18 cellular contexts compared by ENCODE assay signal in genomic region chr4:121721700-121722099, GRCh38. TPM values are rescaled to one million over a fixed set of nuclear protein-coding genes. Genes with fewer than 3 reads are reported as not detected.
A peak's percentile ranks its signal among the peaks of the same experiment; 100 is the strongest.
DNase-seq lines count a peak whose midpoint lies in the region; ATAC-seq and TF ChIP-seq lines count a peak whose summit lies in the region.
"Had no signal": no experiment of that assay in that cellular context is flagged by ENCODE, and none has a peak within 500 bp of the region (broad histone marks: within the 10 kb centered on the region; RNA-seq: fewer than 3 reads in every experiment).

No MANE protein-coding gene starts in this region.

- DNase-seq in activated CD4-positive, alpha-beta T cell treated with anti-CD3 and anti-CD28 coated beads, Interleukin-2, amount 10 ng/mL, durations not matched to agents 24 days and 14 days, result peak; percentile 23
- DNase-seq in activated CD4-positive, alpha-beta T cell treated with anti-CD3 and anti-CD28 coated beads for 4 hours, result no peak
- DNase-seq in PC-3, result no peak
- no peak for DNase-seq in mesendoderm
- no peak for DNase-seq in activated T-helper 2 cell treated with anti-CD3 and anti-CD28 coated beads, Interferon-gamma antibody, Interleukin-2, Interleukin-4, amounts not matched to agents 10 μg/mL and 5 μg/mL and 100 μg/mL, durations not matched to agents 14 hours and 24 hours and 36 hours (ENCODE audit: low spot score)
- no peak for DNase-seq in GM13977 (ENCODE audit: low spot score)
- DNase-seq: 8988T; CD4-positive, CD25-positive, alpha-beta regulatory T cell; CD8-positive, alpha-beta memory T cell; COR-L47; DMS 273 treated with DMSO at 0.1 percent for 48 hours; GOT3; H7 had no signal

- H3K9me3 ChIP-seq in PC-3 (ENCODE audit: low read length), result no peaks in the 10 kb centered on the region
- H3K9me3 ChIP-seq: BLaER1 treated with 17β-estradiol and CSF1 and Interleukin-3, amounts not matched to agents 10 nM and 100 nM had no signal

- BruUV-seq in PC-3 (replicated peaks; lab: Mats Ljungman, UMichigan), result TSS peak; percentile 91

- no peak overlapping the region for H3K4ac ChIP-seq in mesendoderm (ENCODE audit: low read depth, low read length)

- H3K9me3 Mint-ChIP-seq in activated CD4-positive, alpha-beta T cell treated with anti-CD3 and anti-CD28 coated beads, Interleukin-2, amount 10 ng/mL, durations not matched to agents 24 days and 14 days, result no peaks in the 10 kb centered on the region
- no peaks in the 10 kb centered on the region for H3K9me3 Mint-ChIP-seq in activated T-helper 2 cell treated with anti-CD3 and anti-CD28 coated beads, Interferon-gamma antibody, Interleukin-2, Interleukin-4, amounts not matched to agents 10 μg/mL and 5 μg/mL and 100 μg/mL, durations not matched to agents 14 hours and 24 hours and 36 hours
- H3K9me3 Mint-ChIP-seq: CD4-positive, CD25-positive, alpha-beta regulatory T cell; CD8-positive, alpha-beta memory T cell had no signal

- no peaks in the 10 kb centered on the region for H3K79me2 ChIP-seq in PC-3 (ENCODE audit: low read length)
- no peaks in the 10 kb centered on the region for H3K79me2 ChIP-seq in mesendoderm (ENCODE audit: control insufficient read depth, insufficient read depth, low read length)

- H3K79me1 ChIP-seq in mesendoderm (ENCODE audit: low read length), result no peaks in the 10 kb centered on the region

- H3K4me3 Mint-ChIP-seq in activated CD4-positive, alpha-beta T cell treated with anti-CD3 and anti-CD28 coated beads, Interleukin-2, amount 10 ng/mL, durations not matched to agents 24 days and 14 days, result no peak overlapping the region
- H3K4me3 Mint-ChIP-seq in activated T-helper 2 cell treated with anti-CD3 and anti-CD28 coated beads, Interferon-gamma antibody, Interleukin-2, Interleukin-4, amounts not matched to agents 10 μg/mL and 5 μg/mL and 100 μg/mL, durations not matched to agents 14 hours and 24 hours and 36 hours (ENCODE audit: low read depth), result no peak overlapping the region
- H3K4me3 Mint-ChIP-seq: CD4-positive, CD25-positive, alpha-beta regulatory T cell; CD8-positive, alpha-beta memory T cell had no signal

- no peaks in the 10 kb centered on the region for H3K9me2 ChIP-seq in PC-3 (replicated peaks; ENCODE audit: low read length)

- TF ChIP-seq CTCF in PC-3 (conservative IDR thresholded peaks at IDR 0.05; ENCODE audit: low read depth, low read length) (no peak), GM13977 (IDR thresholded peaks at IDR 0.05; ENCODE audit: extremely low read depth, insufficient read depth, missing control alignments) (no peak)

- H3K4me1 ChIP-seq in PC-3 (ENCODE audit: insufficient read depth, low read length) (peaks cover 20% of the 10 kb centered on the region), mesendoderm (ENCODE audit: control insufficient read depth, low read depth, low read length) (no peaks in the 10 kb centered on the region)
- H3K4me1 ChIP-seq: BLaER1 treated with 17β-estradiol and CSF1 and Interleukin-3, amounts not matched to agents 10 nM and 100 nM had no signal

- H3K4me1 Mint-ChIP-seq in activated CD4-positive, alpha-beta T cell treated with anti-CD3 and anti-CD28 coated beads, Interleukin-2, amount 10 ng/mL, durations not matched to agents 24 days and 14 days, result peaks cover 2% of the 10 kb centered on the region
- peaks cover 5% of the 10 kb centered on the region for H3K4me1 Mint-ChIP-seq in activated T-helper 2 cell treated with anti-CD3 and anti-CD28 coated beads, Interferon-gamma antibody, Interleukin-2, Interleukin-4, amounts not matched to agents 10 μg/mL and 5 μg/mL and 100 μg/mL, durations not matched to agents 14 hours and 24 hours and 36 hours (ENCODE audit: low read depth)
- H3K4me1 Mint-ChIP-seq: CD8-positive, alpha-beta memory T cell had no signal

- ATAC-seq in PC-3 (peak; percentile 51), HG02970 (IDR thresholded peaks at IDR 0.05; ENCODE audit: low FRiP score, unreplicated experiment) (no peak)
- ATAC-seq: HCT116 had no signal

- H3F3A ChIP-seq in PC-3 (ENCODE audit: low read length, unreplicated experiment), result no peaks in the 10 kb centered on the region

- no peak overlapping the region for H3K23ac ChIP-seq in mesendoderm (ENCODE audit: low read length)

- no peak overlapping the region for H3K27ac ChIP-seq in PC-3 (ENCODE audit: low read length)
- H3K27ac ChIP-seq in mesendoderm (ENCODE audit: low read depth, low read length), result no peak overlapping the region
- H3K27ac ChIP-seq: BLaER1 treated with 17β-estradiol and CSF1 and Interleukin-3, amounts not matched to agents 10 nM and 100 nM; KMS-11 had no signal

- no peak overlapping the region for H4K8ac ChIP-seq in mesendoderm (ENCODE audit: low read depth, low read length)

- H2AK5ac ChIP-seq in mesendoderm (ENCODE audit: low read length), result no peak overlapping the region

- no peaks in the 10 kb centered on the region for H4K20me1 ChIP-seq in PC-3 (ENCODE audit: low read length)
- H4K20me1 ChIP-seq: BLaER1 treated with 17β-estradiol and CSF1 and Interleukin-3, amounts not matched to agents 10 nM and 100 nM had no signal

- H4K5ac ChIP-seq in mesendoderm (ENCODE audit: low read length), result no peak overlapping the region

- H3K36me3 ChIP-seq in PC-3 (ENCODE audit: low read depth, low read length) (no peaks in the 10 kb centered on the region), mesendoderm (ENCODE audit: control insufficient read depth, insufficient read depth, low read length) (no peaks in the 10 kb centered on the region)
- H3K36me3 ChIP-seq: BLaER1 treated with 17β-estradiol and CSF1 and Interleukin-3, amounts not matched to agents 10 nM and 100 nM had no signal

- peaks cover 11% of the 10 kb centered on the region for H3K27me3 Mint-ChIP-seq in activated CD4-positive, alpha-beta T cell treated with anti-CD3 and anti-CD28 coated beads, Interleukin-2, amount 10 ng/mL, durations not matched to agents 24 days and 14 days
- H3K27me3 Mint-ChIP-seq in activated T-helper 2 cell treated with anti-CD3 and anti-CD28 coated beads, Interferon-gamma antibody, Interleukin-2, Interleukin-4, amounts not matched to agents 10 μg/mL and 5 μg/mL and 100 μg/mL, durations not matched to agents 14 hours and 24 hours and 36 hours (ENCODE audit: low read depth), result peaks cover 15% of the 10 kb centered on the region

- no peaks in the 10 kb centered on the region for H3K36me3 Mint-ChIP-seq in activated CD4-positive, alpha-beta T cell treated with anti-CD3 and anti-CD28 coated beads, Interleukin-2, amount 10 ng/mL, durations not matched to agents 24 days and 14 days (ENCODE audit: low read depth)
- no peaks in the 10 kb centered on the region for H3K36me3 Mint-ChIP-seq in activated T-helper 2 cell treated with anti-CD3 and anti-CD28 coated beads, Interferon-gamma antibody, Interleukin-2, Interleukin-4, amounts not matched to agents 10 μg/mL and 5 μg/mL and 100 μg/mL, durations not matched to agents 14 hours and 24 hours and 36 hours (ENCODE audit: low read depth)
- H3K36me3 Mint-ChIP-seq: CD4-positive, CD25-positive, alpha-beta regulatory T cell; CD8-positive, alpha-beta memory T cell had no signal

- in situ Hi-C loops in GM13977 (cut with MboI; ENCODE audit: low pct_unique_long_range_greater_than_20kb, low sequenced_read_pairs, unreplicated experiment), result no loop called here

- H3K9ac ChIP-seq in PC-3 (ENCODE audit: low read length) (no peak overlapping the region), mesendoderm (ENCODE audit: low read length) (no peak overlapping the region)
- H3K9ac ChIP-seq: BLaER1 treated with 17β-estradiol and CSF1 and Interleukin-3, amounts not matched to agents 10 nM and 100 nM; KMS-11 had no signal

- intact Hi-C loops in activated CD4-positive, alpha-beta T cell treated with anti-CD3 and anti-CD28 coated beads, Interleukin-2, amount 10 ng/mL, durations not matched to agents 24 days and 14 days (cut with micrococcal nuclease), result loop anchor here (10.0 kb wide), 1 partner anchor 47 kb away; no protein-coding TSS in a partner anchor
- intact Hi-C loops in PC-3 (cut with micrococcal nuclease), result no loop called here
- intact Hi-C loops in activated T-helper 2 cell treated with anti-CD3 and anti-CD28 coated beads, Interferon-gamma antibody, Interleukin-2, Interleukin-4, amounts not matched to agents 10 μg/mL and 5 μg/mL and 100 μg/mL, durations not matched to agents 14 hours and 24 hours and 36 hours (cut with micrococcal nuclease), result no loop called here

- H2BK120ac ChIP-seq in mesendoderm (ENCODE audit: low read depth, low read length), result no peak overlapping the region

- no peak overlapping the region for H3K18ac ChIP-seq in mesendoderm (ENCODE audit: low read length)

- H3K4me3 ChIP-seq in PC-3 (ENCODE audit: low read length), result no peak overlapping the region
- H3K4me3 ChIP-seq in mesendoderm (ENCODE audit: low read length), result no peak overlapping the region
- H3K4me3 ChIP-seq: BLaER1 treated with 17β-estradiol and CSF1 and Interleukin-3, amounts not matched to agents 10 nM and 100 nM had no signal

- H2BK15ac ChIP-seq in mesendoderm (replicated peaks; ENCODE audit: low read depth), result peak overlapping the region; percentile 92

- POLR2A ChIA-PET in PC-3 (lab: Charles Lee; ENCODE audit: unreplicated experiment), result interaction anchor here (0.7 kb wide), 1 partner anchor 26 kb away, joined by 7 read pairs; no protein-coding TSS in a partner anchor

- H3K27me3 ChIP-seq in PC-3 (ENCODE audit: low read length) (no peaks in the 10 kb centered on the region), mesendoderm (ENCODE audit: insufficient read depth, low read length, poor library complexity) (no peaks in the 10 kb centered on the region)
- H3K27me3 ChIP-seq: BLaER1 treated with 17β-estradiol and CSF1 and Interleukin-3, amounts not matched to agents 10 nM and 100 nM had no signal

- no peak overlapping the region for H2BK5ac ChIP-seq in mesendoderm (ENCODE audit: low read length)

- H3K27ac Mint-ChIP-seq in activated CD4-positive, alpha-beta T cell treated with anti-CD3 and anti-CD28 coated beads, Interleukin-2, amount 10 ng/mL, durations not matched to agents 24 days and 14 days, result no peak overlapping the region
- no peak overlapping the region for H3K27ac Mint-ChIP-seq in activated T-helper 2 cell treated with anti-CD3 and anti-CD28 coated beads, Interferon-gamma antibody, Interleukin-2, Interleukin-4, amounts not matched to agents 10 μg/mL and 5 μg/mL and 100 μg/mL, durations not matched to agents 14 hours and 24 hours and 36 hours
- H3K27ac Mint-ChIP-seq: CD4-positive, CD25-positive, alpha-beta regulatory T cell; CD8-positive, alpha-beta memory T cell had no signal

- WGBS in mesendoderm (ENCODE audit: extremely low coverage, insufficient coverage, low lambda C conversion rate), result no CpG with 5 or more reads among the region's 1 CpG

- no peak overlapping the region for H3K56ac ChIP-seq in mesendoderm (ENCODE audit: low read length)

- CTCF ChIA-PET in PC-3 (lab: Charles Lee), result no interaction called here

- H2AFZ ChIP-seq in PC-3 (ENCODE audit: low read length), result no peak overlapping the region

- H3K4me2 ChIP-seq in PC-3 (ENCODE audit: low read length), result no peak overlapping the region
- no peak overlapping the region for H3K4me2 ChIP-seq in mesendoderm (ENCODE audit: low read length)
- H3K4me2 ChIP-seq: BLaER1 treated with 17β-estradiol and CSF1 and Interleukin-3, amounts not matched to agents 10 nM and 100 nM; KMS-11 had no signal

RNA-seq across cellular contexts. Expression of gene ANXA5, which starts 24.9 kb away (rescaled TPM):
- 107 TPM in 2 replicates for total RNA-seq in activated CD4-positive, alpha-beta T cell treated with anti-CD3 and anti-CD28 coated beads, Interleukin-2, amount 10 ng/mL, durations not matched to agents 24 days and 14 days
- 271 and 280 TPM in 2 replicates for total RNA-seq in PC-3 (2014; rRNA removed)
- 218 TPM for polyA plus RNA-seq in mesendoderm (2013, experiment 1 of 2)
- polyA plus RNA-seq in mesendoderm (2013, experiment 2 of 2), result 225 TPM
- 105 and 107 TPM in 2 replicates for total RNA-seq in activated T-helper 2 cell treated with anti-CD3 and anti-CD28 coated beads, Interferon-gamma antibody, Interleukin-2, Interleukin-4, amounts not matched to agents 10 μg/mL and 5 μg/mL and 100 μg/mL, durations not matched to agents 14 hours and 24 hours and 36 hours

RNA-seq across cellular contexts. Expression of gene SMIM43, which starts 43.3 kb away (rescaled TPM):
- total RNA-seq in activated CD4-positive, alpha-beta T cell treated with anti-CD3 and anti-CD28 coated beads, Interleukin-2, amount 10 ng/mL, durations not matched to agents 24 days and 14 days, result not detected in 2 replicates
- not detected in 2 replicates for total RNA-seq in PC-3 (2014; rRNA removed)
- polyA plus RNA-seq in mesendoderm (2013, experiment 1 of 2), result 0.21 TPM
- 0.25 TPM for polyA plus RNA-seq in mesendoderm (2013, experiment 2 of 2)
- not detected in 2 replicates for total RNA-seq in activated T-helper 2 cell treated with anti-CD3 and anti-CD28 coated beads, Interferon-gamma antibody, Interleukin-2, Interleukin-4, amounts not matched to agents 10 μg/mL and 5 μg/mL and 100 μg/mL, durations not matched to agents 14 hours and 24 hours and 36 hours
- total RNA-seq: CD4-positive, CD25-positive, alpha-beta regulatory T cell; H7; HT-29 had no signal
